Comparison of ENCODE assay signal across 18 cellular contexts in the genomic region with DNA sequence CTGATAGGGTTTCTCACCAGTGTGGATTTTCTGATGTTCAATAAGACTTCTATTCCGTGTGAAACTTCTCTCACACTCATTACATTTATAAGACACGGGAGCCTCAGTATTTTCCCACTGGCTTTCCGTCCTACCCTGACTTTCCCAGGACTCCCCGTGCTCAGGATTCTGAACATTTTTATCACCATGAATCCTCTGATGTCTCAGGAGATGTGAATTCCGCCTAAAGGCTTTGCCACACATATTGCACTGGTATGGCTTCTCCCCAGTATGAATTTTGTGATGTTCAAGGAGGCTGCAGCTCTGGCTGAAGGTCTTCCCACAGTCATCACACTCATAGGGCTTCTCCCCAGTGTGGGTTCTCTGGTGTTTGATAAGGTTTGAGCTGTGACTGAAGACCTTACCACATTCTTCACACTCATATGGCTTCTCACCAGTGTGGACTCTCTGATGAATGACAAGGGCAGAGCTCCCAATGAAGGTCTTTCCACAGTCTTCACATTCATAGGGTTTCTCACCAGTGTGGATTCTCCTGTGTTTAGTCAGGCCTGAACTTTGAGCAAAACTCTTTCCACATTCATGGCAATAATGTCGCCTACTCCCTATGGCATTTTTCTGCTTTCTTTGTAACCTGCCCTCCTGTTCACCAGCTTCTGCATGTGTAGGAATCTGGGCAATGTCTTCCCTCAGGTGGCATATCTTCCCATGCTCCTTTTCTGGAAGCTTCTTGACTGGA. TPM values are rescaled to one million over a fixed set of nuclear protein-coding genes. Genes with fewer than 3 reads are reported as not detected.
"Had no signal": no experiment of that assay in that cellular context is flagged by ENCODE, and none has a peak within 500 bp of the region (broad histone marks: within the 10 kb centered on the region; RNA-seq: fewer than 3 reads in every experiment).

No MANE protein-coding gene starts in this region.

- H3K27ac ChIP-seq: coronary artery, dorsolateral prefrontal cortex, heart left ventricle, right atrium auricular region, tibial artery, upper lobe of right lung, vagina had no signal

- FAIRE-seq: small intestine had no signal

- H3K27me3 ChIP-seq: dorsolateral prefrontal cortex, heart left ventricle, right atrium auricular region, tibial artery, upper lobe of right lung, vagina had no signal

- H3K4me3 Mint-ChIP-seq: naive thymus-derived CD8-positive, alpha-beta T cell; stimulated activated naive CD8-positive, alpha-beta T cell treated with anti-CD3 and anti-CD28 coated beads, Interleukin-15, Interleukin-2, amounts not matched to agents 100 ng/mL and 50 ng/mL, for 24 hours had no signal

- H3K27ac Mint-ChIP-seq: stimulated activated naive CD8-positive, alpha-beta T cell treated with anti-CD3 and anti-CD28 coated beads, Interleukin-15, Interleukin-2, amounts not matched to agents 100 ng/mL and 50 ng/mL, for 24 hours had no signal

- DNase-seq: dorsolateral prefrontal cortex; effector CD8-positive, alpha-beta T cell; foreskin melanocyte; heart left ventricle; hippocampal formation; kidney glomerular epithelial cell; mucosa of descending colon; naive thymus-derived CD8-positive, alpha-beta T cell; posterior cingulate gyrus; small intestine; stimulated activated CD4-positive, alpha-beta T cell treated with anti-CD3 and anti-CD28 coated beads, Interleukin-12 subunit alpha, Interleukin-12 subunit beta, amount 100 ng/mL, for 4 hours; tibial artery; upper lobe of right lung had no signal

- H3K9me3 Mint-ChIP-seq: naive thymus-derived CD8-positive, alpha-beta T cell; stimulated activated naive CD8-positive, alpha-beta T cell treated with anti-CD3 and anti-CD28 coated beads, Interleukin-15, Interleukin-2, amounts not matched to agents 100 ng/mL and 50 ng/mL, for 24 hours had no signal

- H3K4me3 ChIP-seq: coronary artery, dorsolateral prefrontal cortex, heart left ventricle, mucosa of descending colon, right atrium auricular region, tibial artery, upper lobe of right lung, vagina had no signal

- H3K27me3 Mint-ChIP-seq: naive thymus-derived CD8-positive, alpha-beta T cell; stimulated activated naive CD8-positive, alpha-beta T cell treated with anti-CD3 and anti-CD28 coated beads, Interleukin-15, Interleukin-2, amounts not matched to agents 100 ng/mL and 50 ng/mL, for 24 hours had no signal

- H3K9me3 ChIP-seq: heart left ventricle, mucosa of descending colon, right atrium auricular region, tibial artery, upper lobe of right lung, vagina had no signal

- ATAC-seq: heart left ventricle; mucosa of descending colon; naive thymus-derived CD8-positive, alpha-beta T cell; upper lobe of right lung had no signal

RNA-seq across cellular contexts. Expression of a gene that starts 13.7 kb away (rescaled TPM):
- total RNA-seq: chondrocyte, vagina had no signal
